In the genomic region with DNA sequence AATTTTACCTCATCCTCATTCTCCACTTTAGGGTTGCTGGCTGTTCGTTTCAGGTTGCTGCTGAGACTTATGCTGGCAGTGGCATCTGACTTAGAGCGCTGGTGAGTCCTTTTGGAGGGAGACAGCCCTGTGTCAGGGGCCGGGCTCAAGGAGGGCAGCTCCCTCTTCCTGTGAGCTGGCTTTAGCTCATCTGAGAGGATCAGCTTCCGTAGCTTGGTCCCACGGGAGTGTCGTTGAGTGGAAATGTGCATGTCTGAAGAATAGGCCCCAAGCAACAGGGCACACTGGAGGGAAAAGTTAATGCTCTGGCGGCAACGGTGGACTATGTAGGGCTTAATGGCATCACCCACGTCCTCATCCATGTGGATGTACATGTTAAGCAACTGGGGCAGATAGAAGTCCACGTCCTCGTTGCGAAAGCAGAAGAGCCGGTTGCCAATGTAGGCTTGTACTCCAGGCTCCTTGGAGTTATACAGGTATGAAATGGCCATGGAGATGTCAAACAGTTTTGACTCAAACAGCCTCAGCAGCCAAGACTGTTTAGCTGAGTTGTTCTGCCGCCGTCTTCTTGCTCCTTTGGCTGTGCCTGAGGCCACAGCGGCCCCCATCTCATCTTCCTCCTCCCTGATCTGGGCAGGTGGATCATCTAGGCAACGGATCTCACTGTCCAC, we compare ENCODE assay signal across 26 cellular contexts. TPM values are rescaled to one million over a fixed set of nuclear protein-coding genes. Genes with fewer than 3 reads are reported as not detected.
DNase-seq lines count a peak whose midpoint lies in the region; ATAC-seq and TF ChIP-seq lines count a peak whose summit lies in the region.
"Had no signal": no experiment of that assay in that cellular context is flagged by ENCODE, and none has a peak within 500 bp of the region (broad histone marks: within the 10 kb centered on the region; RNA-seq: fewer than 3 reads in every experiment).

No MANE protein-coding gene starts in this region.

- no peak overlapping the region for H3K4me3 Mint-ChIP-seq in activated CD4-positive, alpha-beta T cell treated with anti-CD3 and anti-CD28 coated beads, Interleukin-2, amount 10 ng/mL, durations not matched to agents 7 days and 5 days
- no peak overlapping the region for H3K4me3 Mint-ChIP-seq in T-helper 17 cell
- H3K4me3 Mint-ChIP-seq in stimulated activated naive B cell treated with anti-CD40 and anti-IgM and Interleukin-4, amounts not matched to agents 10 μg/mL and 1 μg/mL and 100 μg/mL, for 72 hours, result no peak overlapping the region
- no peak overlapping the region for H3K4me3 Mint-ChIP-seq in activated T-helper 2 cell treated with anti-CD3 and anti-CD28 coated beads, Interferon-gamma antibody, Interleukin-2, Interleukin-4, amounts not matched to agents 10 μg/mL and 5 μg/mL and 100 μg/mL, durations not matched to agents 14 hours and 24 hours and 36 hours (ENCODE audit: low read depth)
- H3K4me3 Mint-ChIP-seq: GM23338; nephron; T-helper 1 cell treated with Interleukin-12 subunit alpha and Interleukin-12 subunit beta and Interleukin-4 antibody, amounts not matched to agents 30 μg/mL and 1 μg/mL, for 36 hours had no signal

- CTCF ChIA-PET in activated CD4-positive, alpha-beta T cell treated with anti-CD3 and anti-CD28 coated beads, Interleukin-2, amount 10 ng/mL, durations not matched to agents 7 days and 5 days (lab: Charles Lee), result interaction anchor here (2.5 to 4.0 kb wide), 2 partner anchors 11 to 25 kb away, joined by 8 to 21 read pairs; a partner anchor contains a TSS

- H3K9me3 ChIP-seq in T-helper 17 cell (ENCODE audit: control insufficient read depth, low read length, poor library complexity, severe bottlenecking), result no peaks in the 10 kb centered on the region
- H3K9me3 ChIP-seq: gastroesophageal sphincter, stomach, upper lobe of right lung had no signal

- TF ChIP-seq CTCF in dorsolateral prefrontal cortex (IDR thresholded peaks at IDR 0.05 in 54 of 56, conservative IDR thresholded peaks at IDR 0.05 in 2 of 56; ENCODE audit: low read depth in 1 of 56, partially characterized antibody in 56 of 56), result no peak

- H3K4me3 ChIP-seq in dorsolateral prefrontal cortex, result no peak overlapping the region
- H3K4me3 ChIP-seq: coronary artery, gastroesophageal sphincter, GM23338, SK-N-MC, stomach, upper lobe of right lung had no signal

- H3K27me3 ChIP-seq in dorsolateral prefrontal cortex, result no peaks in the 10 kb centered on the region
- H3K27me3 ChIP-seq: gastroesophageal sphincter, stomach, upper lobe of right lung had no signal

- H3K9me3 Mint-ChIP-seq in activated CD4-positive, alpha-beta T cell treated with anti-CD3 and anti-CD28 coated beads, Interleukin-2, amount 10 ng/mL, durations not matched to agents 7 days and 5 days, result no peaks in the 10 kb centered on the region
- H3K9me3 Mint-ChIP-seq in stimulated activated naive B cell treated with anti-CD40 and anti-IgM and Interleukin-4, amounts not matched to agents 10 μg/mL and 1 μg/mL and 100 μg/mL, for 72 hours, result no peaks in the 10 kb centered on the region
- H3K9me3 Mint-ChIP-seq in activated T-helper 2 cell treated with anti-CD3 and anti-CD28 coated beads, Interferon-gamma antibody, Interleukin-2, Interleukin-4, amounts not matched to agents 10 μg/mL and 5 μg/mL and 100 μg/mL, durations not matched to agents 14 hours and 24 hours and 36 hours, result no peaks in the 10 kb centered on the region
- H3K9me3 Mint-ChIP-seq: GM23338; nephron; T-helper 1 cell treated with Interleukin-12 subunit alpha and Interleukin-12 subunit beta and Interleukin-4 antibody, amounts not matched to agents 30 μg/mL and 1 μg/mL, for 36 hours had no signal

- POLR2A ChIA-PET in activated CD4-positive, alpha-beta T cell treated with anti-CD3 and anti-CD28 coated beads, Interleukin-2, amount 10 ng/mL, durations not matched to agents 7 days and 5 days (lab: Charles Lee), result interaction anchor here (0.5 kb wide), 1 partner anchor 10 kb away, joined by 3 read pairs; no protein-coding TSS in a partner anchor

- intact Hi-C loops in dorsolateral prefrontal cortex (cut with DNase I), result no loop called here
- intact Hi-C loops in activated T-helper 2 cell treated with anti-CD3 and anti-CD28 coated beads, Interferon-gamma antibody, Interleukin-2, Interleukin-4, amounts not matched to agents 10 μg/mL and 5 μg/mL and 100 μg/mL, durations not matched to agents 14 hours and 24 hours and 36 hours (cut with micrococcal nuclease), result no loop called here

- H3K36me3 Mint-ChIP-seq in activated CD4-positive, alpha-beta T cell treated with anti-CD3 and anti-CD28 coated beads, Interleukin-2, amount 10 ng/mL, durations not matched to agents 7 days and 5 days (ENCODE audit: low read depth), result peaks cover 58% of the 10 kb centered on the region
- H3K36me3 Mint-ChIP-seq in T-helper 17 cell (ENCODE audit: low read depth), result no peaks in the 10 kb centered on the region
- H3K36me3 Mint-ChIP-seq in stimulated activated naive B cell treated with anti-CD40 and anti-IgM and Interleukin-4, amounts not matched to agents 10 μg/mL and 1 μg/mL and 100 μg/mL, for 72 hours, result peaks cover 29 to 58% of the 10 kb centered on the region in 2 donors
- H3K36me3 Mint-ChIP-seq in activated T-helper 2 cell treated with anti-CD3 and anti-CD28 coated beads, Interferon-gamma antibody, Interleukin-2, Interleukin-4, amounts not matched to agents 10 μg/mL and 5 μg/mL and 100 μg/mL, durations not matched to agents 14 hours and 24 hours and 36 hours (ENCODE audit: low read depth), result peaks cover 67% of the 10 kb centered on the region

- no peak for DNase-seq in activated CD4-positive, alpha-beta T cell treated with anti-CD3 and anti-CD28 coated beads, Interleukin-2, amount 10 ng/mL, durations not matched to agents 7 days and 5 days
- DNase-seq in activated CD4-positive, alpha-beta T cell treated with anti-CD3 and anti-CD28 coated beads, Interleukin-2, amount 50 U/mL, for 48 hours, result no peak
- DNase-seq in T-helper 17 cell (no peak), dorsolateral prefrontal cortex (no peak), hepatic stellate cell (ENCODE audit: low spot score) (no peak)
- DNase-seq in stimulated activated naive B cell treated with anti-CD40 and anti-IgM and Interleukin-4, amounts not matched to agents 10 μg/mL and 1 μg/mL and 100 μg/mL, for 72 hours, result no peak
- no peak for DNase-seq in stimulated activated naive CD4-positive, alpha-beta T cell (lab: John Stamatoyannopoulos, UW)
- DNase-seq in activated T-helper 2 cell treated with anti-CD3 and anti-CD28 coated beads, Interferon-gamma antibody, Interleukin-2, Interleukin-4, amounts not matched to agents 10 μg/mL and 5 μg/mL and 100 μg/mL, durations not matched to agents 14 hours and 24 hours and 36 hours (ENCODE audit: low spot score), result no peak
- DNase-seq: AML-193; DMS79; NCI-H1694 treated with DMSO at 0.1 percent for 48 hours; NCI-H2227 treated with DMSO at 0.1 percent for 48 hours; NCI-H774; right cardiac atrium; stimulated activated CD4-positive, alpha-beta T cell treated with anti-CD3 and anti-CD28 coated beads, Interleukin-12 subunit alpha, Interleukin-12 subunit beta, amount 100 ng/mL, for 4 hours; stimulated activated CD4-positive, alpha-beta T cell treated with anti-CD3 and anti-CD28 coated beads, Interleukin-4, amount 100 ng/mL, for 4 hours; stomach; upper lobe of right lung had no signal

- H3K27ac Mint-ChIP-seq in activated CD4-positive, alpha-beta T cell treated with anti-CD3 and anti-CD28 coated beads, Interleukin-2, amount 10 ng/mL, durations not matched to agents 7 days and 5 days, result peak overlapping the region; percentile 63
- peak overlapping the region; percentile 90 for H3K27ac Mint-ChIP-seq in T-helper 17 cell
- peak overlapping the region; percentile 16 for H3K27ac Mint-ChIP-seq in stimulated activated naive B cell treated with anti-CD40 and anti-IgM and Interleukin-4, amounts not matched to agents 10 μg/mL and 1 μg/mL and 100 μg/mL, for 72 hours
- H3K27ac Mint-ChIP-seq in activated T-helper 2 cell treated with anti-CD3 and anti-CD28 coated beads, Interferon-gamma antibody, Interleukin-2, Interleukin-4, amounts not matched to agents 10 μg/mL and 5 μg/mL and 100 μg/mL, durations not matched to agents 14 hours and 24 hours and 36 hours, result no peak overlapping the region
- H3K27ac Mint-ChIP-seq: GM23338; T-helper 1 cell treated with Interleukin-12 subunit alpha and Interleukin-12 subunit beta and Interleukin-4 antibody, amounts not matched to agents 30 μg/mL and 1 μg/mL, for 36 hours had no signal

- no peak for ATAC-seq in T-helper 17 cell
- ATAC-seq in stimulated activated naive B cell treated with anti-CD40 and anti-IgM and Interleukin-4, amounts not matched to agents 10 μg/mL and 1 μg/mL and 100 μg/mL, for 72 hours (replicated peaks), result no peak
- ATAC-seq: gastroesophageal sphincter, GM23338, right cardiac atrium, upper lobe of right lung had no signal

- H3K27me3 Mint-ChIP-seq in activated CD4-positive, alpha-beta T cell treated with anti-CD3 and anti-CD28 coated beads, Interleukin-2, amount 10 ng/mL, durations not matched to agents 7 days and 5 days, result no peaks in the 10 kb centered on the region
- no peaks in the 10 kb centered on the region for H3K27me3 Mint-ChIP-seq in T-helper 17 cell
- no peaks in the 10 kb centered on the region for H3K27me3 Mint-ChIP-seq in stimulated activated naive B cell treated with anti-CD40 and anti-IgM and Interleukin-4, amounts not matched to agents 10 μg/mL and 1 μg/mL and 100 μg/mL, for 72 hours
- no peaks in the 10 kb centered on the region for H3K27me3 Mint-ChIP-seq in activated T-helper 2 cell treated with anti-CD3 and anti-CD28 coated beads, Interferon-gamma antibody, Interleukin-2, Interleukin-4, amounts not matched to agents 10 μg/mL and 5 μg/mL and 100 μg/mL, durations not matched to agents 14 hours and 24 hours and 36 hours (ENCODE audit: low read depth)

- peaks cover 27% of the 10 kb centered on the region for H3K4me1 Mint-ChIP-seq in activated CD4-positive, alpha-beta T cell treated with anti-CD3 and anti-CD28 coated beads, Interleukin-2, amount 10 ng/mL, durations not matched to agents 7 days and 5 days
- H3K4me1 Mint-ChIP-seq in T-helper 17 cell, result peaks cover 50% of the 10 kb centered on the region
- peaks cover 25 to 57% of the 10 kb centered on the region in 2 donors for H3K4me1 Mint-ChIP-seq in stimulated activated naive B cell treated with anti-CD40 and anti-IgM and Interleukin-4, amounts not matched to agents 10 μg/mL and 1 μg/mL and 100 μg/mL, for 72 hours
- H3K4me1 Mint-ChIP-seq in activated T-helper 2 cell treated with anti-CD3 and anti-CD28 coated beads, Interferon-gamma antibody, Interleukin-2, Interleukin-4, amounts not matched to agents 10 μg/mL and 5 μg/mL and 100 μg/mL, durations not matched to agents 14 hours and 24 hours and 36 hours (ENCODE audit: low read depth), result peaks cover 23% of the 10 kb centered on the region

- peak overlapping the region in 57 of 59 donors; percentile 4 to 99 (median 94) for H3K27ac ChIP-seq in dorsolateral prefrontal cortex
- H3K27ac ChIP-seq: SK-N-MC, upper lobe of right lung had no signal

RNA-seq across cellular contexts. Expression of a gene that starts 11.5 kb away (rescaled TPM):
- total RNA-seq in activated CD4-positive, alpha-beta T cell treated with anti-CD3 and anti-CD28 coated beads, Interleukin-2, amount 10 ng/mL, durations not matched to agents 7 days and 5 days, result 10 to 100 TPM; 62.8 to 69.5 TPM
- total RNA-seq in T-helper 17 cell (10 to 100 TPM; 73.5 to 81.4 TPM), dorsolateral prefrontal cortex (100 to 1,000 TPM in 23 of 120 experiments, 10 to 100 TPM in 97; 67.1 to 120 (median 92.2) TPM)
- total RNA-seq in activated T-helper 2 cell treated with anti-CD3 and anti-CD28 coated beads, Interferon-gamma antibody, Interleukin-2, Interleukin-4, amounts not matched to agents 10 μg/mL and 5 μg/mL and 100 μg/mL, durations not matched to agents 14 hours and 24 hours and 36 hours, result 53.6 and 57.3 TPM in 2 replicates

RNA-seq across cellular contexts. Expression of a gene that starts 31.4 kb away (rescaled TPM):
- 10 to 100 TPM; 69.7 to 76.4 TPM for total RNA-seq in activated CD4-positive, alpha-beta T cell treated with anti-CD3 and anti-CD28 coated beads, Interleukin-2, amount 10 ng/mL, durations not matched to agents 7 days and 5 days
- total RNA-seq in T-helper 17 cell (100 to 1,000 TPM in 1 of 2 donors, 10 to 100 TPM in 1; 81.5 to 105 TPM), dorsolateral prefrontal cortex (10 to 100 TPM; 21.1 to 65.9 (median 38.7) TPM)
- 68.9 and 85.5 TPM in 2 replicates for total RNA-seq in activated T-helper 2 cell treated with anti-CD3 and anti-CD28 coated beads, Interferon-gamma antibody, Interleukin-2, Interleukin-4, amounts not matched to agents 10 μg/mL and 5 μg/mL and 100 μg/mL, durations not matched to agents 14 hours and 24 hours and 36 hours

RNA-seq across cellular contexts. Expression of a gene that starts 33.6 kb away (rescaled TPM):
- 10 to 100 TPM; 27.4 to 27.7 TPM for total RNA-seq in activated CD4-positive, alpha-beta T cell treated with anti-CD3 and anti-CD28 coated beads, Interleukin-2, amount 10 ng/mL, durations not matched to agents 7 days and 5 days
- 10 to 100 TPM; 25.9 to 33.8 TPM for total RNA-seq in T-helper 17 cell
- 10 to 100 TPM; 16.1 to 36.4 (median 25.3) TPM for total RNA-seq in dorsolateral prefrontal cortex
- total RNA-seq in activated T-helper 2 cell treated with anti-CD3 and anti-CD28 coated beads, Interferon-gamma antibody, Interleukin-2, Interleukin-4, amounts not matched to agents 10 μg/mL and 5 μg/mL and 100 μg/mL, durations not matched to agents 14 hours and 24 hours and 36 hours, result 25.0 and 25.3 TPM in 2 replicates

RNA-seq across cellular contexts. Expression of a gene that starts 56.8 kb away (rescaled TPM):
- not detected for total RNA-seq in activated CD4-positive, alpha-beta T cell treated with anti-CD3 and anti-CD28 coated beads, Interleukin-2, amount 10 ng/mL, durations not matched to agents 7 days and 5 days
- total RNA-seq in T-helper 17 cell, result not detected
- total RNA-seq in dorsolateral prefrontal cortex, result 100 to 1,000 TPM in 1 of 120 experiments, 10 to 100 TPM in 119; 14.5 to 109 (median 42.1) TPM
- not detected in 2 replicates for total RNA-seq in activated T-helper 2 cell treated with anti-CD3 and anti-CD28 coated beads, Interferon-gamma antibody, Interleukin-2, Interleukin-4, amounts not matched to agents 10 μg/mL and 5 μg/mL and 100 μg/mL, durations not matched to agents 14 hours and 24 hours and 36 hours
- total RNA-seq: HT1080, mononuclear cell had no signal
